1 cellular context compared by ENCODE assay signal in the genomic region with DNA sequence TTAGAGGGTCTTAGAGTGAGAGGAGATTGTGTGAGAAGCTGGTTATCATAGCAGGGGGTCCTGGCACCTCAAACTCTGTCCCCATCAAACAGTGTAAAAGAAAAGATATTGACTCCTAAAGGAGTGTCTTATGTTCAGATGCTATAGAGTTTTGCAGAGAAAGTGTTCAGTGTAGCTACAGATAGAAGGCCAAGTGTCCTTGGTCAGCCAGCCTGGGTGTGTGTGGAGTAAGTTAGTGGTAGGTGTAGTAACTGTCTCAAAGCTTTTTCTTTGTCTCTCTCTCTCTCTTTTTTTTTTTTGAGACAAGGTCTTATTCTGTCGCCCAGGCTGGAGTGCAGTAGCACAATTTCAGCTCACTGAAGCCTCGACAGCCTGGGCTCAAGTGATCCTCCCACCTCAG.
TF ChIP-seq lines count a peak whose summit lies in the region.

No MANE protein-coding gene starts in this region.

TF ChIP-seq in WTC11, 78 proteins besides CTCF, POLR2A, EP300 and RAD21 (continued from another document):
- TF ChIP-seq, protein P1, sequence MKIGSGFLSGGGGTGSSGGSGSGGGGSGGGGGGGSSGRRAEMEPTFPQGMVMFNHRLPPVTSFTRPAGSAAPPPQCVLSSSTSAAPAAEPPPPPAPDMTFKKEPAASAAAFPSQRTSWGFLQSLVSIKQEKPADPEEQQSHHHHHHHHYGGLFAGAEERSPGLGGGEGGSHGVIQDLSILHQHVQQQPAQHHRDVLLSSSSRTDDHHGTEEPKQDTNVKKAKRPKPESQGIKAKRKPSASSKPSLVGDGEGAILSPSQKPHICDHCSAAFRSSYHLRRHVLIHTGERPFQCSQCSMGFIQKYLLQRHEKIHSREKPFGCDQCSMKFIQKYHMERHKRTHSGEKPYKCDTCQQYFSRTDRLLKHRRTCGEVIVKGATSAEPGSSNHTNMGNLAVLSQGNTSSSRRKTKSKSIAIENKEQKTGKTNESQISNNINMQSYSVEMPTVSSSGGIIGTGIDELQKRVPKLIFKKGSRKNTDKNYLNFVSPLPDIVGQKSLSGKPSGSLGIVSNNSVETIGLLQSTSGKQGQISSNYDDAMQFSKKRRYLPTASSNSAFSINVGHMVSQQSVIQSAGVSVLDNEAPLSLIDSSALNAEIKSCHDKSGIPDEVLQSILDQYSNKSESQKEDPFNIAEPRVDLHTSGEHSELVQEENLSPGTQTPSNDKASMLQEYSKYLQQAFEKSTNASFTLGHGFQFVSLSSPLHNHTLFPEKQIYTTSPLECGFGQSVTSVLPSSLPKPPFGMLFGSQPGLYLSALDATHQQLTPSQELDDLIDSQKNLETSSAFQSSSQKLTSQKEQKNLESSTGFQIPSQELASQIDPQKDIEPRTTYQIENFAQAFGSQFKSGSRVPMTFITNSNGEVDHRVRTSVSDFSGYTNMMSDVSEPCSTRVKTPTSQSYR (CRISPR knock-in tag; IDR thresholded peaks at IDR 0.05): no peak
- TF ChIP-seq, protein P2, sequence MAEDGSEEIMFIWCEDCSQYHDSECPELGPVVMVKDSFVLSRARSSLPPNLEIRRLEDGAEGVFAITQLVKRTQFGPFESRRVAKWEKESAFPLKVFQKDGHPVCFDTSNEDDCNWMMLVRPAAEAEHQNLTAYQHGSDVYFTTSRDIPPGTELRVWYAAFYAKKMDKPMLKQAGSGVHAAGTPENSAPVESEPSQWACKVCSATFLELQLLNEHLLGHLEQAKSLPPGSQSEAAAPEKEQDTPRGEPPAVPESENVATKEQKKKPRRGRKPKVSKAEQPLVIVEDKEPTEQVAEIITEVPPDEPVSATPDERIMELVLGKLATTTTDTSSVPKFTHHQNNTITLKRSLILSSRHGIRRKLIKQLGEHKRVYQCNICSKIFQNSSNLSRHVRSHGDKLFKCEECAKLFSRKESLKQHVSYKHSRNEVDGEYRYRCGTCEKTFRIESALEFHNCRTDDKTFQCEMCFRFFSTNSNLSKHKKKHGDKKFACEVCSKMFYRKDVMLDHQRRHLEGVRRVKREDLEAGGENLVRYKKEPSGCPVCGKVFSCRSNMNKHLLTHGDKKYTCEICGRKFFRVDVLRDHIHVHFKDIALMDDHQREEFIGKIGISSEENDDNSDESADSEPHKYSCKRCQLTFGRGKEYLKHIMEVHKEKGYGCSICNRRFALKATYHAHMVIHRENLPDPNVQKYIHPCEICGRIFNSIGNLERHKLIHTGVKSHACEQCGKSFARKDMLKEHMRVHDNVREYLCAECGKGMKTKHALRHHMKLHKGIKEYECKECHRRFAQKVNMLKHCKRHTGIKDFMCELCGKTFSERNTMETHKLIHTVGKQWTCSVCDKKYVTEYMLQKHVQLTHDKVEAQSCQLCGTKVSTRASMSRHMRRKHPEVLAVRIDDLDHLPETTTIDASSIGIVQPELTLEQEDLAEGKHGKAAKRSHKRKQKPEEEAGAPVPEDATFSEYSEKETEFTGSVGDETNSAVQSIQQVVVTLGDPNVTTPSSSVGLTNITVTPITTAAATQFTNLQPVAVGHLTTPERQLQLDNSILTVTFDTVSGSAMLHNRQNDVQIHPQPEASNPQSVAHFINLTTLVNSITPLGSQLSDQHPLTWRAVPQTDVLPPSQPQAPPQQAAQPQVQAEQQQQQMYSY (CRISPR knock-in tag; IDR thresholded peaks at IDR 0.05): no peak
- TF ChIP-seq ZNF138 (CRISPR knock-in tag; conservative IDR thresholded peaks at IDR 0.05) (no peak), ZNF317 (CRISPR knock-in tag; IDR thresholded peaks at IDR 0.05; ENCODE audit: borderline replicate concordance, low read depth) (no peak), ZNF219 (CRISPR knock-in tag; IDR thresholded peaks at IDR 0.05; ENCODE audit: borderline replicate concordance) (no peak)
- TF ChIP-seq, protein P3, sequence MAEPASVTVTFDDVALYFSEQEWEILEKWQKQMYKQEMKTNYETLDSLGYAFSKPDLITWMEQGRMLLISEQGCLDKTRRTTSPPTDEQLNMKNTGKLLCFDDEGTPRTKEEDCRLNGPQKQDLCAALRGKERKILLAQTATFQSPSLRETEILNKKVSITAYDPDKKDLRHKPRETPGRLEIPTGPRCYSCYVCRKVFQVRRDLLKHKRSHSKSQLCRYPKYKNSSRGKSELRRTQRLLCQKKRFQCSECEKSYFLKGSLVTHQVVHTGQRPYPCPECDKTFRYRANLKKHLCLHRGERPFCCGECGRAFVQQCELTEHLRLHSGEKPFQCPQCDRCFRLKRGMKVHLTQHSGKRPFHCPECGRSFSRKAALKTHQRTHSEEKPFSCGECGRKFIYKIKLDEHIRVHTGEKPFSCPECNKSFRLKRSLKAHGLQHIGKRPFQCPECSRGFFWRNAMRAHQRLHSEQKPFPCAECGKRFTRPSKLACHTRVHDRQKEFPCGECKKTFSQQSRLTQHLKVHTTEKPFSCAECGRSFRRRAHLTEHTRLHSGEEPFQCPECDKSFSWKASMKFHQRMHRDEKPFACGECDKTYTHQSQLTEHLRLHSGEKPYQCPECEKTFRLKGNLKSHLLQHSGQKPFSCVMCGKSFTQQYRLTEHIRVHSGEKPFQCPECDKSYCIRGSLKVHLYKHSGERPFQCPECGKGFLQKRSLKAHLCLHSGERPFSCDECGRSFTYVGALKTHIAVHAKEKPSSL (CRISPR knock-in tag; conservative IDR thresholded peaks at IDR 0.05): no peak
- TF ChIP-seq, protein P4, sequence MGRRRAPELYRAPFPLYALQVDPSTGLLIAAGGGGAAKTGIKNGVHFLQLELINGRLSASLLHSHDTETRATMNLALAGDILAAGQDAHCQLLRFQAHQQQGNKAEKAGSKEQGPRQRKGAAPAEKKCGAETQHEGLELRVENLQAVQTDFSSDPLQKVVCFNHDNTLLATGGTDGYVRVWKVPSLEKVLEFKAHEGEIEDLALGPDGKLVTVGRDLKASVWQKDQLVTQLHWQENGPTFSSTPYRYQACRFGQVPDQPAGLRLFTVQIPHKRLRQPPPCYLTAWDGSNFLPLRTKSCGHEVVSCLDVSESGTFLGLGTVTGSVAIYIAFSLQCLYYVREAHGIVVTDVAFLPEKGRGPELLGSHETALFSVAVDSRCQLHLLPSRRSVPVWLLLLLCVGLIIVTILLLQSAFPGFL (CRISPR knock-in tag; IDR thresholded peaks at IDR 0.05; ENCODE audit: borderline replicate concordance): no peak
- TF ChIP-seq, protein P5, sequence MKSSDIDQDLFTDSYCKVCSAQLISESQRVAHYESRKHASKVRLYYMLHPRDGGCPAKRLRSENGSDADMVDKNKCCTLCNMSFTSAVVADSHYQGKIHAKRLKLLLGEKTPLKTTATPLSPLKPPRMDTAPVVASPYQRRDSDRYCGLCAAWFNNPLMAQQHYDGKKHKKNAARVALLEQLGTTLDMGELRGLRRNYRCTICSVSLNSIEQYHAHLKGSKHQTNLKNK (CRISPR knock-in tag; IDR thresholded peaks at IDR 0.05): no peak
